Comparison of ENCODE assay signal across 19 cellular contexts in genomic region chr1:2534315-2534714, GRCh38. TPM values are rescaled to one million over a fixed set of nuclear protein-coding genes. Genes with fewer than 3 reads are reported as not detected.
"Had no signal": no experiment of that assay in that cellular context is flagged by ENCODE, and none has a peak within 500 bp of the region (broad histone marks: within the 10 kb centered on the region; RNA-seq: fewer than 3 reads in every experiment).

No MANE protein-coding gene starts in this region.

- H3K27ac Mint-ChIP-seq: activated B cell treated with CpG ODN at 0.5 μM for 24 hours; activated CD4-positive, alpha-beta memory T cell treated with anti-CD3 and anti-CD28 coated beads, Interleukin-2, amount 10 ng/mL, durations not matched to agents 7 days and 5 days; activated CD8-positive, alpha-beta memory T cell treated with anti-CD3 and anti-CD28 coated beads, Interleukin-2, amount 10 ng/mL, durations not matched to agents 7 days and 5 days; activated naive CD8-positive, alpha-beta T cell treated with anti-CD3 and anti-CD28 coated beads for 36 hours; T-helper 2 cell treated with Interferon-gamma antibody and Interleukin-4, amounts not matched to agents 5 μg/mL and 100 μg/mL, for 36 hours had no signal

- DNase-seq: activated B cell treated with CpG ODN at 0.5 μM for 24 hours; activated CD4-positive, alpha-beta memory T cell treated with anti-CD3 and anti-CD28 coated beads, Interleukin-2, amount 10 ng/mL, durations not matched to agents 7 days and 5 days; activated CD4-positive, alpha-beta T cell treated with anti-CD3 and anti-CD28 coated beads for 4 hours; activated CD8-positive, alpha-beta memory T cell treated with anti-CD3 and anti-CD28 coated beads, Interleukin-2, amount 10 ng/mL, durations not matched to agents 7 days and 5 days; activated naive CD8-positive, alpha-beta T cell treated with anti-CD3 and anti-CD28 coated beads for 36 hours; amniotic stem cell; dorsolateral prefrontal cortex; gastrocnemius medialis; heart left ventricle; immature natural killer cell; naive thymus-derived CD8-positive, alpha-beta T cell; stimulated activated naive CD4-positive, alpha-beta T cell; thyroid gland; uterus had no signal

- H3K36me3 ChIP-seq: gastrocnemius medialis, heart left ventricle, neutrophil, thyroid gland, uterus had no signal

- H3K4me3 Mint-ChIP-seq: activated B cell treated with CpG ODN at 0.5 μM for 24 hours; activated CD4-positive, alpha-beta memory T cell treated with anti-CD3 and anti-CD28 coated beads, Interleukin-2, amount 10 ng/mL, durations not matched to agents 7 days and 5 days; activated CD8-positive, alpha-beta memory T cell treated with anti-CD3 and anti-CD28 coated beads, Interleukin-2, amount 10 ng/mL, durations not matched to agents 7 days and 5 days; activated naive CD8-positive, alpha-beta T cell treated with anti-CD3 and anti-CD28 coated beads for 36 hours; immature natural killer cell; naive thymus-derived CD8-positive, alpha-beta T cell; T-helper 2 cell treated with Interferon-gamma antibody and Interleukin-4, amounts not matched to agents 5 μg/mL and 100 μg/mL, for 36 hours had no signal

- H3K27ac ChIP-seq: dorsolateral prefrontal cortex, gastrocnemius medialis, heart left ventricle, neutrophil, parathyroid adenoma, thyroid gland, uterus had no signal

- H3K4me1 ChIP-seq: parathyroid adenoma had no signal

- H3K36me3 Mint-ChIP-seq: activated CD8-positive, alpha-beta memory T cell treated with anti-CD3 and anti-CD28 coated beads, Interleukin-2, amount 10 ng/mL, durations not matched to agents 7 days and 5 days; activated naive CD8-positive, alpha-beta T cell treated with anti-CD3 and anti-CD28 coated beads for 36 hours; immature natural killer cell; naive thymus-derived CD8-positive, alpha-beta T cell had no signal

- H3K27me3 ChIP-seq: thyroid gland had no signal

- H3K9me3 ChIP-seq: gastrocnemius medialis, heart left ventricle, neutrophil, thyroid gland, uterus had no signal

- H3K4me3 ChIP-seq: dorsolateral prefrontal cortex, gastrocnemius medialis, heart left ventricle, thyroid gland, uterus had no signal

- ATAC-seq: activated CD8-positive, alpha-beta memory T cell treated with anti-CD3 and anti-CD28 coated beads, Interleukin-2, amount 10 ng/mL, durations not matched to agents 7 days and 5 days; gastrocnemius medialis; heart left ventricle; naive thymus-derived CD8-positive, alpha-beta T cell; sciatic nerve had no signal

- H3K9me3 Mint-ChIP-seq: activated B cell treated with CpG ODN at 0.5 μM for 24 hours; activated CD4-positive, alpha-beta memory T cell treated with anti-CD3 and anti-CD28 coated beads, Interleukin-2, amount 10 ng/mL, durations not matched to agents 7 days and 5 days; activated naive CD8-positive, alpha-beta T cell treated with anti-CD3 and anti-CD28 coated beads for 36 hours; immature natural killer cell; naive thymus-derived CD8-positive, alpha-beta T cell; T-helper 2 cell treated with Interferon-gamma antibody and Interleukin-4, amounts not matched to agents 5 μg/mL and 100 μg/mL, for 36 hours had no signal

RNA-seq across cellular contexts. Expression of gene HES5, which starts 4.3 kb away (rescaled TPM):
- total RNA-seq: activated B cell treated with CpG ODN at 0.5 μM for 24 hours; activated CD4-positive, alpha-beta memory T cell treated with anti-CD3 and anti-CD28 coated beads, Interleukin-2, amount 10 ng/mL, durations not matched to agents 7 days and 5 days; activated CD8-positive, alpha-beta memory T cell treated with anti-CD3 and anti-CD28 coated beads, Interleukin-2, amount 10 ng/mL, durations not matched to agents 7 days and 5 days; epithelial cell of proximal tubule; thyroid gland had no signal

RNA-seq across cellular contexts. Expression of gene PLCH2, which starts 58.2 kb away (rescaled TPM):
- total RNA-seq: gastrocnemius medialis had no signal
